11 cellular contexts compared by ENCODE assay signal in genomic region chr7:73423519-73424485, GRCh38. TPM values are rescaled to one million over a fixed set of nuclear protein-coding genes. Genes with fewer than 3 reads are reported as not detected.
DNase-seq lines count a peak whose midpoint lies in the region; ATAC-seq and TF ChIP-seq lines count a peak whose summit lies in the region.
"Had no signal": no experiment of that assay in that cellular context is flagged by ENCODE, and none has a peak within 500 bp of the region (broad histone marks: within the 10 kb centered on the region; RNA-seq: fewer than 3 reads in every experiment).

No MANE protein-coding gene starts in this region.

- H3K36me3 Mint-ChIP-seq in activated B cell treated with CpG ODN at 0.5 μM for 24 hours (ENCODE audit: low read depth), result no peaks in the 10 kb centered on the region

- DNase-seq in GM13976 (ENCODE audit: low spot score) (peak; percentile 75), activated B cell treated with CpG ODN at 0.5 μM for 24 hours (no peak), hypothalamus (lab: John Stamatoyannopoulos, UW) (peak in 32 of 51 donors; percentile 7 to 69 (median 33)), skeletal muscle cell (ENCODE audit: low read depth) (no peak), SW 1271 (lab: John Stamatoyannopoulos, UW) (no peak)
- no peak for DNase-seq in activated CD4-positive, alpha-beta T cell treated with anti-CD3 and anti-CD28 coated beads, Interleukin-2, amount 50 U/mL, for 48 hours
- DNase-seq: activated CD8-positive, alpha-beta T cell treated with anti-CD3 and anti-CD28 coated beads, Interleukin-2, amount 10 ng/mL, durations not matched to agents 7 days and 5 days; DMS79 treated with DMSO at 0.1 percent for 48 hours; NCI-H1092 had no signal

- ATAC-seq in activated B cell treated with CpG ODN at 0.5 μM for 24 hours (ENCODE audit: low read depth) (peak; percentile 84), HG03460 (IDR thresholded peaks at IDR 0.05; ENCODE audit: unreplicated experiment) (no peak), GM21390 (IDR thresholded peaks at IDR 0.05; ENCODE audit: unreplicated experiment) (no peak)
- ATAC-seq: activated CD8-positive, alpha-beta T cell treated with anti-CD3 and anti-CD28 coated beads, Interleukin-2, amount 10 ng/mL, durations not matched to agents 7 days and 5 days had no signal

- TF ChIP-seq CTCF in GM13976 (IDR thresholded peaks at IDR 0.05; ENCODE audit: borderline replicate concordance, control extremely low read depth, extremely low read depth, insufficient read depth, missing control alignments), result no peak
- TF ChIP-seq CTCF in activated B cell treated with CpG ODN at 0.5 μM for 24 hours (IDR thresholded peaks at IDR 0.05), result no peak

- POLR2A ChIA-PET in activated B cell treated with CpG ODN at 0.5 μM for 24 hours (lab: Charles Lee), result no interaction called here

- peaks cover 11% of the 10 kb centered on the region for H3K27me3 Mint-ChIP-seq in activated B cell treated with CpG ODN at 0.5 μM for 24 hours

- H3K4me3 Mint-ChIP-seq in activated B cell treated with CpG ODN at 0.5 μM for 24 hours, result peak overlapping the region; percentile 46
- H3K4me3 Mint-ChIP-seq: activated CD8-positive, alpha-beta T cell treated with anti-CD3 and anti-CD28 coated beads, Interleukin-2, amount 10 ng/mL, durations not matched to agents 7 days and 5 days had no signal

- no peak overlapping the region for H3K27ac Mint-ChIP-seq in activated B cell treated with CpG ODN at 0.5 μM for 24 hours
- H3K27ac Mint-ChIP-seq: activated CD8-positive, alpha-beta T cell treated with anti-CD3 and anti-CD28 coated beads, Interleukin-2, amount 10 ng/mL, durations not matched to agents 7 days and 5 days had no signal

- H3K4me1 Mint-ChIP-seq in activated B cell treated with CpG ODN at 0.5 μM for 24 hours, result peaks cover 4% of the 10 kb centered on the region

- intact Hi-C loops in activated B cell treated with CpG ODN at 0.5 μM for 24 hours (cut with micrococcal nuclease), result no loop called here

- H3K4me3 ChIP-seq in skeletal muscle cell (ENCODE audit: low read depth, low read length), result peak overlapping the region; percentile 18

- CTCF ChIA-PET in activated B cell treated with CpG ODN at 0.5 μM for 24 hours (lab: Charles Lee), result no interaction called here

- no peaks in the 10 kb centered on the region for H3K9me3 Mint-ChIP-seq in activated B cell treated with CpG ODN at 0.5 μM for 24 hours

- in situ Hi-C loops in GM13976 (cut with MboI; ENCODE audit: low sequenced_read_pairs, unreplicated experiment), result no loop called here

RNA-seq across cellular contexts. Expression of gene FZD9, which starts 9.8 kb away (rescaled TPM):
- 0.27 and 0.35 TPM in 2 replicates for total RNA-seq in activated B cell treated with CpG ODN at 0.5 μM for 24 hours

Comparison
In these comparisons a context has a peak if more than half of its experiments do, and no peak if none do; other contexts are left out.
1. DNase-seq: peak in GM13976 (single experiment) and hypothalamus (32 of 51); none in activated B cell treated with CpG ODN at 0.5 μM for 24 hours (single experiment), skeletal muscle cell (single experiment), activated CD4-positive, alpha-beta T cell treated with anti-CD3 and anti-CD28 coated beads, Interleukin-2, amount 50 U/mL, for 48 hours (0 of 2) and SW 1271 (0 of 2).